Comparison of ENCODE assay signal across 1 cellular context in genomic region chr1:112672842-112673241, GRCh38.
TF ChIP-seq lines count a peak whose summit lies in the region.

No MANE protein-coding gene starts in this region.

TF ChIP-seq in A549, 52 proteins besides CTCF, POLR2A, EP300 and RAD21:
- TF ChIP-seq JUN (IDR thresholded peaks at IDR 0.05) (no peak), POLR2AphosphoS2 (conservative IDR thresholded peaks at IDR 0.05; ENCODE audit: low read length) (0 out of 2 replicates have a peak, but pooled peaks have one; percentile 26), ESRRA (IDR thresholded peaks at IDR 0.05; ENCODE audit: borderline replicate concordance, low read length) (no peak)
- TF ChIP-seq, protein P1, sequence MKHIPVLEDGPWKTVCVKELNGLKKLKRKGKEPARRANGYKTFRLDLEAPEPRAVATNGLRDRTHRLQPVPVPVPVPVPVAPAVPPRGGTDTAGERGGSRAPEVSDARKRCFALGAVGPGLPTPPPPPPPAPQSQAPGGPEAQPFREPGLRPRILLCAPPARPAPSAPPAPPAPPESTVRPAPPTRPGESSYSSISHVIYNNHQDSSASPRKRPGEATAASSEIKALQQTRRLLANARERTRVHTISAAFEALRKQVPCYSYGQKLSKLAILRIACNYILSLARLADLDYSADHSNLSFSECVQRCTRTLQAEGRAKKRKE (CRISPR knock-in tag; IDR thresholded peaks at IDR 0.05; ENCODE audit: low read depth), result no peak
TF ChIP-seq in A549: peak in this region for 1.
